In genomic region chr20:25147716-25148115, GRCh38 we compare ENCODE assay signal across 22 cellular contexts.
"Had no signal": no experiment of that assay in that cellular context is flagged by ENCODE, and none has a peak within 500 bp of the region (broad histone marks: within the 10 kb centered on the region; RNA-seq: fewer than 3 reads in every experiment).

No MANE protein-coding gene starts in this region.

- H3K27ac Mint-ChIP-seq: activated CD4-positive, alpha-beta T cell treated with anti-CD3 and anti-CD28 coated beads for 36 hours; activated CD8-positive, alpha-beta memory T cell treated with anti-CD3 and anti-CD28 coated beads, Interleukin-2, amount 10 ng/mL, durations not matched to agents 7 days and 5 days; activated CD8-positive, alpha-beta T cell treated with anti-CD3 and anti-CD28 coated beads, Interleukin-2, amount 10 ng/mL, durations not matched to agents 7 days and 5 days; activated T-cell treated with anti-CD3 and anti-CD28 coated beads, Interleukin-2, amount 50 U/mL, for 72 hours; immature natural killer cell; neural progenitor cell; T-helper 1 cell treated with Interleukin-12 subunit alpha and Interleukin-12 subunit beta and Interleukin-4 antibody, amounts not matched to agents 30 μg/mL and 1 μg/mL, for 36 hours had no signal

- H3K36me3 Mint-ChIP-seq: activated CD8-positive, alpha-beta memory T cell treated with anti-CD3 and anti-CD28 coated beads, Interleukin-2, amount 10 ng/mL, durations not matched to agents 7 days and 5 days; natural killer cell; neural progenitor cell had no signal

- H3K9me3 ChIP-seq: colonic mucosa, gastroesophageal sphincter, spleen, suprapubic skin, tibial nerve had no signal

- H3K9ac ChIP-seq: neural progenitor cell had no signal

- H3K27ac ChIP-seq: colonic mucosa, neural progenitor cell, spleen, suprapubic skin, tibial nerve had no signal

- H3K4me3 Mint-ChIP-seq: neural progenitor cell had no signal

- DNase-seq: activated CD4-positive, CD25-positive, alpha-beta regulatory T cell; activated CD8-positive, alpha-beta memory T cell treated with anti-CD3 and anti-CD28 coated beads, Interleukin-2, amount 10 ng/mL, durations not matched to agents 7 days and 5 days; activated CD8-positive, alpha-beta T cell treated with anti-CD3 and anti-CD28 coated beads, Interleukin-2, amount 10 ng/mL, durations not matched to agents 7 days and 5 days; activated T-cell treated with anti-CD3 and anti-CD28 coated beads for 4 hours; activated T-cell treated with anti-CD3 and anti-CD28 coated beads, Interleukin-2, amount 50 U/mL, for 72 hours; colonic mucosa; effector CD8-positive, alpha-beta T cell; erythroblast; head of caudate nucleus; immature natural killer cell; kidney; left colon; mammary epithelial cell; natural killer cell; spleen had no signal

- H3K36me3 ChIP-seq: colonic mucosa, gastroesophageal sphincter, neural progenitor cell, spleen, suprapubic skin, tibial nerve had no signal

- H3K4me3 ChIP-seq: neural progenitor cell had no signal

- H3K4me2 ChIP-seq: neural progenitor cell had no signal

- H3K9me3 Mint-ChIP-seq: activated naive CD4-positive, alpha-beta T cell treated with anti-CD3 and anti-CD28 coated beads, Interleukin-2, amount 50 U/mL, for 72 hours; activated T-cell treated with anti-CD3 and anti-CD28 coated beads, Interleukin-2, amount 50 U/mL, for 72 hours; immature natural killer cell; natural killer cell; T-helper 1 cell treated with Interleukin-12 subunit alpha and Interleukin-12 subunit beta and Interleukin-4 antibody, amounts not matched to agents 30 μg/mL and 1 μg/mL, for 36 hours had no signal
